ENCODE assay signal across 1 cellular context in genomic region chr10:58517481-58518355, GRCh38.
TF ChIP-seq lines count a peak whose summit lies in the region.

No MANE protein-coding gene starts in this region.

TF ChIP-seq in K562, 482 proteins besides CTCF, POLR2A, EP300 and RAD21 (continued from another document):
- no peak for TF ChIP-seq HES1 (IDR thresholded peaks at IDR 0.05; ENCODE audit: low read depth)
TF ChIP-seq in K562: peak in this region for 3.
